In the genomic region with DNA sequence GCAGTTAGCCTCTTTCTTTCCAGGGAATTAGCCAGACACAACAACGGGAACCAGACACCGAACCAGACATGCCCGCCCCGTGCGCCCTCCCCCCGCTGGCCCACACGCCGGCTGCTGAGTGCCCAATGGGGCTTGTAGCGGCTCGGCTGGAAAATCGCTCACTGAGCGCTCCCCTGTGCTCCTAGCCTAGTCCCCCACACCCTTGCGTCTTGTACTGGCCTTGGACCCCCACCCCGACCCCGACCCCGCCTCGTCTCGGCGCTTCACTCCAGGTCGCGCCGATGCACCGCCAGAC, we compare ENCODE assay signal across 9 cellular contexts. TPM values are rescaled to one million over a fixed set of nuclear protein-coding genes. Genes with fewer than 3 reads are reported as not detected.
DNase-seq lines count a peak whose midpoint lies in the region; ATAC-seq and TF ChIP-seq lines count a peak whose summit lies in the region.
"Had no signal": no experiment of that assay in that cellular context is flagged by ENCODE, and none has a peak within 500 bp of the region (broad histone marks: within the 10 kb centered on the region; RNA-seq: fewer than 3 reads in every experiment).

No MANE protein-coding gene starts in this region.

- no peaks in the 10 kb centered on the region for H3K9me3 Mint-ChIP-seq in activated naive CD4-positive, alpha-beta T cell treated with anti-CD3 and anti-CD28 coated beads, Interleukin-2, amount 50 U/mL, for 24 hours
- H3K9me3 Mint-ChIP-seq in activated T-helper 17 cell treated with anti-CD3 and anti-CD28 coated beads, Interleukin-2, amount 50 U/mL, for 72 hours: no peaks in the 10 kb centered on the region

- H3K36me3 ChIP-seq in kidney epithelial cell (ENCODE audit: control insufficient read depth, insufficient read depth, low read length) (no peaks in the 10 kb centered on the region), upper lobe of left lung (no peaks in the 10 kb centered on the region)
- H3K36me3 ChIP-seq: gastroesophageal sphincter had no signal

- no peak for TF ChIP-seq EP300 in upper lobe of left lung (IDR thresholded peaks at IDR 0.05)

- ATAC-seq in activated T-helper 17 cell treated with anti-CD3 and anti-CD28 coated beads, Interleukin-2, amount 50 U/mL, for 72 hours (replicated peaks): no peak
- no peak for ATAC-seq in upper lobe of left lung (ENCODE audit: low FRiP score in 2 of 2)
- ATAC-seq in HG03565 (IDR thresholded peaks at IDR 0.05; ENCODE audit: unreplicated experiment): no peak
- ATAC-seq in GM21381 (IDR thresholded peaks at IDR 0.05; ENCODE audit: unreplicated experiment): no peak
- ATAC-seq: gastroesophageal sphincter had no signal

- H3K4me3 Mint-ChIP-seq in activated naive CD4-positive, alpha-beta T cell treated with anti-CD3 and anti-CD28 coated beads, Interleukin-2, amount 50 U/mL, for 24 hours: peak overlapping the region; percentile 77
- peak overlapping the region; percentile 76 for H3K4me3 Mint-ChIP-seq in activated T-helper 17 cell treated with anti-CD3 and anti-CD28 coated beads, Interleukin-2, amount 50 U/mL, for 72 hours

- peaks cover 72% of the 10 kb centered on the region for H3K27me3 ChIP-seq in kidney epithelial cell (ENCODE audit: control insufficient read depth, insufficient read depth, low read length)
- peaks cover 4 to 94% (median 71%) of the 10 kb centered on the region in 4 donors for H3K27me3 ChIP-seq in upper lobe of left lung

- no peak for TF ChIP-seq POLR2A in upper lobe of left lung (IDR thresholded peaks at IDR 0.05)

- no peaks in the 10 kb centered on the region for H3K9me3 ChIP-seq in upper lobe of left lung
- H3K9me3 ChIP-seq: gastroesophageal sphincter had no signal

- peaks cover 67 to 88% (median 75%) of the 10 kb centered on the region in 4 donors for H3K4me1 ChIP-seq in upper lobe of left lung

- no peak for TF ChIP-seq CTCF in kidney epithelial cell (IDR thresholded peaks at IDR 0.05; ENCODE audit: insufficient read depth, low read length, poor library complexity, severe bottlenecking)
- no peak for TF ChIP-seq CTCF in upper lobe of left lung (IDR thresholded peaks at IDR 0.05)

- no peaks in the 10 kb centered on the region for H3K36me3 Mint-ChIP-seq in activated naive CD4-positive, alpha-beta T cell treated with anti-CD3 and anti-CD28 coated beads, Interleukin-2, amount 50 U/mL, for 24 hours
- peaks cover 7% of the 10 kb centered on the region for H3K36me3 Mint-ChIP-seq in activated T-helper 17 cell treated with anti-CD3 and anti-CD28 coated beads, Interleukin-2, amount 50 U/mL, for 72 hours (ENCODE audit: low read depth)

- DNase-seq in activated naive CD4-positive, alpha-beta T cell treated with anti-CD3 and anti-CD28 coated beads, Interleukin-2, amount 50 U/mL, for 16 hours: no peak
- DNase-seq in kidney epithelial cell (ENCODE audit: low read depth) (no peak), upper lobe of left lung (no peak), GM19238 (ENCODE audit: insufficient read length, low spot score) (no peak)

- H3K27me3 Mint-ChIP-seq in activated naive CD4-positive, alpha-beta T cell treated with anti-CD3 and anti-CD28 coated beads, Interleukin-2, amount 50 U/mL, for 24 hours: peaks cover 78% of the 10 kb centered on the region
- peaks cover 65% of the 10 kb centered on the region for H3K27me3 Mint-ChIP-seq in activated T-helper 17 cell treated with anti-CD3 and anti-CD28 coated beads, Interleukin-2, amount 50 U/mL, for 72 hours

- WGBS in upper lobe of left lung, 2 donors: 0 to 3% methylated on average over 9 to 18 of the region's 23 CpGs

- no peak overlapping the region for H3K27ac Mint-ChIP-seq in activated naive CD4-positive, alpha-beta T cell treated with anti-CD3 and anti-CD28 coated beads, Interleukin-2, amount 50 U/mL, for 24 hours
- H3K27ac Mint-ChIP-seq in activated T-helper 17 cell treated with anti-CD3 and anti-CD28 coated beads, Interleukin-2, amount 50 U/mL, for 72 hours: no peak overlapping the region

- peaks cover 70% of the 10 kb centered on the region for H3K4me1 Mint-ChIP-seq in activated naive CD4-positive, alpha-beta T cell treated with anti-CD3 and anti-CD28 coated beads, Interleukin-2, amount 50 U/mL, for 24 hours
- peaks cover 26% of the 10 kb centered on the region for H3K4me1 Mint-ChIP-seq in activated T-helper 17 cell treated with anti-CD3 and anti-CD28 coated beads, Interleukin-2, amount 50 U/mL, for 72 hours

- peak overlapping the region; percentile 47 for H3K4me3 ChIP-seq in kidney epithelial cell (ENCODE audit: low read depth, low read length)
- peak overlapping the region in 3 of 4 donors; percentile 28 to 49 (median 49) for H3K4me3 ChIP-seq in upper lobe of left lung

- no peak overlapping the region for H3K27ac ChIP-seq in upper lobe of left lung
- H3K27ac ChIP-seq: gastroesophageal sphincter had no signal

RNA-seq across cellular contexts. Expression of a gene that starts 1.3 kb away (rescaled TPM):
- 1 to 10 TPM in 1 of 2 donors, under 1 TPM in 1; 0.73 to 7.1 TPM for total RNA-seq in activated T-helper 17 cell treated with anti-CD3 and anti-CD28 coated beads, Interleukin-2, amount 50 U/mL, for 72 hours
- total RNA-seq in kidney epithelial cell (0.82 and 4.9 TPM in 2 replicates), upper lobe of left lung (under 1 TPM in 2 of 6 donors, not detected in 4; 0.29 to 0.79 TPM)
- total RNA-seq: gastroesophageal sphincter had no signal

RNA-seq across cellular contexts. Expression of a gene that starts 47.8 kb away (rescaled TPM):
- total RNA-seq in activated T-helper 17 cell treated with anti-CD3 and anti-CD28 coated beads, Interleukin-2, amount 50 U/mL, for 72 hours: not detected
- total RNA-seq in kidney epithelial cell (0.50 and 0.89 TPM in 2 replicates), upper lobe of left lung (10 to 100 TPM in 1 of 6 donors, 1 to 10 TPM in 5; 1.6 to 19.7 (median 4.3) TPM)
- total RNA-seq: gastroesophageal sphincter had no signal
